ENCODE assay signal across 12 cellular contexts in the genomic region with DNA sequence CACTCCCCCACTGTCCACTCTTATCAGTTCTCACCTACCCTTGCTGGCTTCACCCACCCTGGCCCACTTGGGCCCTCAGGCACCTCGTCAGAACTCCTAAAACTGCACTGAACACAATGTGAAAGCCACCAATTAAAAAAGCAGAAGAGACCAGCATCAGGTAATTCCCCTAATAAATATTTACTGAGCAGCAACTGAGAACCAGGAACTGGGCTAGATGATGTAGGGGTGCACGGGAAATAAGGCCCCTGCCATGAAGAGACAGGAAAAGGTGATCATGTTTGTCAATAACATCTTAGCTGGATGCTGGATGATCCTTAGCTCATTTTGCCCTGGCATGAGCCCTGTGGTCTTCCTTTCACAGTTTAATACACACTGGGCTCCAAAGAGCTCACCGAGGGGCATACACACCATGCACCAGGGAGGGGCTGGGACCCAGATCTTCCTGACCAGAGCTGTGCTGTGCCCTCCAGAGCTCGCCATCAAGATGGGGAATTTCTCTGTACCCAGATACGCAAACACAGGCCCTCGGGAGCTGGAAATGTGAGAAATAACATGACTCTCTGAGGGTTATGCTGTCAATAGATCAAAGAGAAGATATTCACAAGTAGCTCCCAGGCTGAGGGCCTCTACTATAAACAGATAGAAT.
DNase-seq lines count a peak whose midpoint lies in the region; ATAC-seq lines count a peak whose summit lies in the region.
"Had no signal": no experiment of that assay in that cellular context is flagged by ENCODE, and none has a peak within 500 bp of the region (broad histone marks: within the 10 kb centered on the region; RNA-seq: fewer than 3 reads in every experiment).

No MANE protein-coding gene starts in this region.

- H3K4me1 ChIP-seq in naive thymus-derived CD4-positive, alpha-beta T cell (ENCODE audit: control insufficient read depth in 2 of 2, insufficient read depth in 2 of 2, low read length in 2 of 2) = no peaks in the 10 kb centered on the region

- H3K4me1 Mint-ChIP-seq in naive thymus-derived CD4-positive, alpha-beta T cell = peaks cover 0 to 11% (median 0%) of the 10 kb centered on the region in 7 donors

- DNase-seq in naive thymus-derived CD4-positive, alpha-beta T cell = no peak
- DNase-seq in medulla oblongata (ENCODE audit: extremely low spot score) = no peak
- DNase-seq in RPMI8226 = no peak
- DNase-seq in stimulated activated CD4-positive, alpha-beta T cell treated with anti-CD3 and anti-CD28 coated beads, Interleukin-1b, Interleukin-23, amount 100 ng/mL, for 48 hours = no peak
- no peak for DNase-seq in NCI-H2081 treated with DMSO at 0.1 percent for 48 hours (lab: John Stamatoyannopoulos, UW)
- DNase-seq: DND-41, T-cell had no signal

- peaks cover 0 to 4% (median 0%) of the 10 kb centered on the region in 5 donors for H3K27me3 Mint-ChIP-seq in naive thymus-derived CD4-positive, alpha-beta T cell
- H3K27me3 Mint-ChIP-seq: T-cell had no signal

- H3K36me3 Mint-ChIP-seq in naive thymus-derived CD4-positive, alpha-beta T cell = peaks cover 0 to 4% (median 2%) of the 10 kb centered on the region in 5 donors
- H3K36me3 Mint-ChIP-seq: type B pancreatic cell had no signal

- intact Hi-C loops in naive thymus-derived CD4-positive, alpha-beta T cell (cut with micrococcal nuclease) = no loop called here

- no peak overlapping the region for H3K4me3 Mint-ChIP-seq in naive thymus-derived CD4-positive, alpha-beta T cell
- H3K4me3 Mint-ChIP-seq: T-cell, type B pancreatic cell had no signal

- peak overlapping the region in 2 of 9 donors; percentile 1 to 63 for H3K27ac Mint-ChIP-seq in naive thymus-derived CD4-positive, alpha-beta T cell
- H3K27ac Mint-ChIP-seq: T-cell, type B pancreatic cell had no signal

- H3K27ac ChIP-seq in naive thymus-derived CD4-positive, alpha-beta T cell (ENCODE audit: low read depth, low read length) = no peak overlapping the region
- H3K27ac ChIP-seq: hepatocyte had no signal

- ATAC-seq in GM18907 (IDR thresholded peaks at IDR 0.05; ENCODE audit: unreplicated experiment) (peak; percentile 96), GM21526 (IDR thresholded peaks at IDR 0.05; ENCODE audit: low FRiP score, unreplicated experiment) (peak; percentile 95), HG03139 (IDR thresholded peaks at IDR 0.05; ENCODE audit: unreplicated experiment) (peak; percentile 82)
- peak; percentile 62 for ATAC-seq in naive thymus-derived CD4-positive, alpha-beta T cell
- ATAC-seq: T-cell had no signal

- CTCF ChIA-PET in naive thymus-derived CD4-positive, alpha-beta T cell (lab: Charles Lee) = no interaction called here

- POLR2A ChIA-PET in naive thymus-derived CD4-positive, alpha-beta T cell (lab: Charles Lee) = no interaction called here

- no peaks in the 10 kb centered on the region for H3K9me3 ChIP-seq in naive thymus-derived CD4-positive, alpha-beta T cell (ENCODE audit: control insufficient read depth in 2 of 3, low read length in 3 of 3)

- H3K4me3 ChIP-seq in naive thymus-derived CD4-positive, alpha-beta T cell (ENCODE audit: low read length) = no peak overlapping the region
- H3K4me3 ChIP-seq: hepatocyte had no signal

- H3K9me3 Mint-ChIP-seq in naive thymus-derived CD4-positive, alpha-beta T cell = peaks cover 0 to 7% (median 1%) of the 10 kb centered on the region in 11 donors

- H3K27me3 ChIP-seq in naive thymus-derived CD4-positive, alpha-beta T cell (ENCODE audit: control insufficient read depth in 2 of 2, insufficient read depth in 2 of 2, low read length in 2 of 2) = no peaks in the 10 kb centered on the region
- H3K27me3 ChIP-seq: hepatocyte had no signal

- no peaks in the 10 kb centered on the region for H3K36me3 ChIP-seq in naive thymus-derived CD4-positive, alpha-beta T cell (ENCODE audit: control insufficient read depth in 2 of 3, insufficient read depth in 3 of 3, low read length in 3 of 3)
